25 cellular contexts compared by ENCODE assay signal in the genomic region with DNA sequence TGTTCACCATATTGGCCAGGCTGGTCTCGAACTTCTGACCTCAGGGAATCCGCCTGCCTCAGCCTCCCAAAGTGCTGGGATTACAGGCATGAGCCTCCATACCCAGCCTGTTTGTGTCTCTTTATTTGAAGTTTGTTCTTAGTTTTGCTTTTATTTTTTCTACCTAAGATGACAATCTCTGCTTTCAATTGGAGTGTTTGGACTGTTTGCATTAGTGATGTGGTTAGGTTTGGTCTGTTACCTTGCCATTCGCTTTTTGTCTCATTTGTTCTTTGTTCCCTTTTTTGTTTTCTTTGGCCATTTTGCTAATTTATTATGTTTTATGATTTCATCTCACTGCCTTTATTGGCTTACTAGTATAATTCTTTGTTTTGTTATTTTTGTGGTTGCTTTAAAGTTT.
"Had no signal": no experiment of that assay in that cellular context is flagged by ENCODE, and none has a peak within 500 bp of the region (broad histone marks: within the 10 kb centered on the region; RNA-seq: fewer than 3 reads in every experiment).

No MANE protein-coding gene starts in this region.

- H3K9me3 ChIP-seq: colonic mucosa, esophagus squamous epithelium, gastrocnemius medialis, heart right ventricle, left lung, lower lobe of right lung, mucosa of descending colon had no signal

- H3K4me1 ChIP-seq: colonic mucosa, esophagus squamous epithelium, gastrocnemius medialis, left lung, lower lobe of right lung had no signal

- H3K36me3 ChIP-seq: colonic mucosa, esophagus squamous epithelium, gastrocnemius medialis, heart right ventricle, left lung, lower lobe of right lung had no signal

- FAIRE-seq: endometrium, islet of Langerhans, keratinocyte had no signal

- DNase-seq: colonic mucosa; cortex of kidney; effector CD8-positive, alpha-beta T cell; effector memory CD8-positive, alpha-beta T cell; endodermal cell; erythroblast; esophagus squamous epithelium; foreskin fibroblast; foreskin melanocyte; gastrocnemius medialis; glutamatergic neuron; heart right ventricle; hippocampal formation; left cardiac atrium; left lung; left ventricle myocardium superior; lower lobe of right lung; mesenchymal stem cell; mucosa of descending colon; naive B cell had no signal

- H3K4me3 ChIP-seq: colonic mucosa, esophagus squamous epithelium, gastrocnemius medialis, heart right ventricle, left lung, lower lobe of right lung, mucosa of descending colon had no signal

- ATAC-seq: effector memory CD8-positive, alpha-beta T cell; esophagus mucosa; gastrocnemius medialis; heart right ventricle; left cardiac atrium; left lung; left ventricle myocardium superior; lower lobe of right lung; mucosa of descending colon had no signal

- H3K27me3 ChIP-seq: colonic mucosa, esophagus squamous epithelium, gastrocnemius medialis, heart right ventricle, left lung had no signal

- H3K27ac ChIP-seq: colonic mucosa, epithelial cell of prostate, esophagus squamous epithelium, gastrocnemius medialis, heart right ventricle, left lung, lower lobe of right lung had no signal
